8 cellular contexts compared by ENCODE assay signal in the genomic region with DNA sequence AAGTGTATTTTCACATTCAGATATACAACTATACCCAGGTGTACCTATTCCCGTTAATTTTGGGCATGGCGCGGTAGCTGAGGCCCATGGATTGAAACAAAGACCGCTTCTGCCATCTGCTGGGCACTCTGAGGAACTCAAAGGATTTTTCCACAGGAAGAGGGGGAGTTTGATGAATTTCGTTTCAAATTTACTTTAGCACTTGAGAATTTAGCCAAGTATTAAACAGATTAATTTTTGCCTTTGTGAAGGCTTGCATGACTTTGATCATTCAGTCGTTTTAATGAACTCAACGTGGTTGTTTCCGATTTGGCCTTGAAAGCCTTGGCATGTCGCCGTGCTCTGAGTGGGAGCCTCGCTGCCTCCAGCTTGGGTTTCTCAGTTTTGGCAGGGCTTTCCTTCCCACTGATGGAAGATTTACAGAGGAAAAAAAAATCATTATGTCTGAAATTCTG.
A peak's percentile ranks its signal among the peaks of the same experiment; 100 is the strongest.
DNase-seq lines count a peak whose midpoint lies in the region; ATAC-seq and TF ChIP-seq lines count a peak whose summit lies in the region.

No MANE protein-coding gene starts in this region.

- peak overlapping the region in 1 of 2 donors; percentile 66 for H3K27ac Mint-ChIP-seq in activated naive CD4-positive, alpha-beta T cell treated with anti-CD3 and anti-CD28 coated beads, Interleukin-2, amount 50 U/mL, for 72 hours
- no peak overlapping the region for H3K27ac Mint-ChIP-seq in osteocyte (ENCODE audit: unreplicated experiment)

- peak; percentile 71 for DNase-seq in DMS 273 (lab: John Stamatoyannopoulos, UW; ENCODE audit: unreplicated experiment)
- peak; percentile 25 for DNase-seq in HS-5 (ENCODE audit: low read depth)
- DNase-seq in OCI-M1 (lab: John Stamatoyannopoulos, UW) = peak; percentile 63
- DNase-seq in activated naive CD4-positive, alpha-beta T cell treated with anti-CD3 and anti-CD28 coated beads, Interleukin-2, amount 50 U/mL, for 72 hours (ENCODE audit: low spot score in 2 of 2) = peak in 1 of 2 donors; percentile 23
- peak; percentile 84 for DNase-seq in globus pallidus (ENCODE audit: low spot score)
- DNase-seq in osteocyte (ENCODE audit: extremely low spot score, unreplicated experiment) = no peak
- peak; percentile 84 to 86 for DNase-seq in uterus

- peak overlapping the region; percentile 66 for H3K4me3 Mint-ChIP-seq in osteocyte (ENCODE audit: unreplicated experiment)

- no peaks in the 10 kb centered on the region for H3K4me1 ChIP-seq in uterus

- peak; percentile 87 for TF ChIP-seq CTCF in osteocyte (IDR thresholded peaks at IDR 0.05)
- TF ChIP-seq CTCF in uterus (IDR thresholded peaks at IDR 0.05) = peak; percentile 77 to 86 (median 82)

- no peaks in the 10 kb centered on the region for H3K27me3 ChIP-seq in uterus

- H3K27me3 Mint-ChIP-seq in osteocyte (ENCODE audit: unreplicated experiment) = peaks cover 6% of the 10 kb centered on the region

- peaks cover 14 to 16% of the 10 kb centered on the region in 2 donors for H3K36me3 Mint-ChIP-seq in activated naive CD4-positive, alpha-beta T cell treated with anti-CD3 and anti-CD28 coated beads, Interleukin-2, amount 50 U/mL, for 72 hours
- H3K36me3 Mint-ChIP-seq in osteocyte (ENCODE audit: unreplicated experiment) = peaks cover 1% of the 10 kb centered on the region

- peak overlapping the region; percentile 65 to 67 for H3K27ac ChIP-seq in uterus

- peaks cover 0 to 15% of the 10 kb centered on the region in 2 donors for H3K9me3 Mint-ChIP-seq in activated naive CD4-positive, alpha-beta T cell treated with anti-CD3 and anti-CD28 coated beads, Interleukin-2, amount 50 U/mL, for 72 hours
- H3K9me3 Mint-ChIP-seq in osteocyte (ENCODE audit: unreplicated experiment) = peaks cover 17% of the 10 kb centered on the region

- TF ChIP-seq POLR2A in uterus (IDR thresholded peaks at IDR 0.05) = no peak

- peaks cover 31% of the 10 kb centered on the region for H3K4me1 Mint-ChIP-seq in osteocyte (ENCODE audit: unreplicated experiment)

- intact Hi-C loops in uterus (cut with DNase I; ENCODE audit: low total_unique reads) = no loop called here

- no peaks in the 10 kb centered on the region for H3K36me3 ChIP-seq in uterus

- H3K4me3 ChIP-seq in uterus = peak overlapping the region; percentile 18 to 19

- no peaks in the 10 kb centered on the region for H3K9me3 ChIP-seq in uterus

- ATAC-seq in activated naive CD4-positive, alpha-beta T cell treated with anti-CD3 and anti-CD28 coated beads, Interleukin-2, amount 50 U/mL, for 72 hours = peak; percentile 59 to 60
- ATAC-seq in GM19328 (IDR thresholded peaks at IDR 0.05; ENCODE audit: unreplicated experiment) = no peak
